In the genomic region with DNA sequence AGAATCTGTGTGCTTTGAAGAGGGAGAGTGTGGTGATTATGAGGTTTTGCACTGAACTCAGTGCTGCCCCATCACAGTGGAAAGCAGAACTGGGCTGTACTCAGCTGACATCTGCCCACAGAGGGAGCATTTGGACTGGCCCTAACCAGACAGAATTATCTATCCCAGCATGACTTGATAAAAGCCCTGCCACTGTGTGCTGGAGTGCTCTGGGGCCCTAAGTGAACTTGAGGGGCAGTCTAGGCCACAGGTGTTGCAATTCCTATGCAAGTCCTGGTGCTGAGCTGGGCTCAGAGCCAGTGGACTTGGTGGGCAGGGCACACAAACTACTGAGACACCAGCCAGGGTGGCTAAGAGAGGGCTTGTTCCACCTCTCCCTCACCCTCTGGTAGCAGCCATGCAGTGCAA, we compare ENCODE assay signal across 1 cellular context.
TF ChIP-seq lines count a peak whose summit lies in the region.

No MANE protein-coding gene starts in this region.

TF ChIP-seq in HepG2, 621 proteins besides CTCF, POLR2A, EP300 and RAD21 (continued from another document):
- TF ChIP-seq, protein P1, sequence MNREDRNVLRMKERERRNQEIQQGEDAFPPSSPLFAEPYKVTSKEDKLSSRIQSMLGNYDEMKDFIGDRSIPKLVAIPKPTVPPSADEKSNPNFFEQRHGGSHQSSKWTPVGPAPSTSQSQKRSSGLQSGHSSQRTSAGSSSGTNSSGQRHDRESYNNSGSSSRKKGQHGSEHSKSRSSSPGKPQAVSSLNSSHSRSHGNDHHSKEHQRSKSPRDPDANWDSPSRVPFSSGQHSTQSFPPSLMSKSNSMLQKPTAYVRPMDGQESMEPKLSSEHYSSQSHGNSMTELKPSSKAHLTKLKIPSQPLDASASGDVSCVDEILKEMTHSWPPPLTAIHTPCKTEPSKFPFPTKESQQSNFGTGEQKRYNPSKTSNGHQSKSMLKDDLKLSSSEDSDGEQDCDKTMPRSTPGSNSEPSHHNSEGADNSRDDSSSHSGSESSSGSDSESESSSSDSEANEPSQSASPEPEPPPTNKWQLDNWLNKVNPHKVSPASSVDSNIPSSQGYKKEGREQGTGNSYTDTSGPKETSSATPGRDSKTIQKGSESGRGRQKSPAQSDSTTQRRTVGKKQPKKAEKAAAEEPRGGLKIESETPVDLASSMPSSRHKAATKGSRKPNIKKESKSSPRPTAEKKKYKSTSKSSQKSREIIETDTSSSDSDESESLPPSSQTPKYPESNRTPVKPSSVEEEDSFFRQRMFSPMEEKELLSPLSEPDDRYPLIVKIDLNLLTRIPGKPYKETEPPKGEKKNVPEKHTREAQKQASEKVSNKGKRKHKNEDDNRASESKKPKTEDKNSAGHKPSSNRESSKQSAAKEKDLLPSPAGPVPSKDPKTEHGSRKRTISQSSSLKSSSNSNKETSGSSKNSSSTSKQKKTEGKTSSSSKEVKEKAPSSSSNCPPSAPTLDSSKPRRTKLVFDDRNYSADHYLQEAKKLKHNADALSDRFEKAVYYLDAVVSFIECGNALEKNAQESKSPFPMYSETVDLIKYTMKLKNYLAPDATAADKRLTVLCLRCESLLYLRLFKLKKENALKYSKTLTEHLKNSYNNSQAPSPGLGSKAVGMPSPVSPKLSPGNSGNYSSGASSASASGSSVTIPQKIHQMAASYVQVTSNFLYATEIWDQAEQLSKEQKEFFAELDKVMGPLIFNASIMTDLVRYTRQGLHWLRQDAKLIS (CRISPR knock-in tag; IDR thresholded peaks at IDR 0.05): no peak
- TF ChIP-seq CEBPG (CRISPR knock-in tag; IDR thresholded peaks at IDR 0.05) (peak; percentile 64), ZNF788 (CRISPR knock-in tag; IDR thresholded peaks at IDR 0.05; ENCODE audit: borderline replicate concordance) (no peak), FOXC1 (CRISPR knock-in tag; IDR thresholded peaks at IDR 0.05; ENCODE audit: borderline replicate concordance) (no peak), ZNF614 (CRISPR knock-in tag; IDR thresholded peaks at IDR 0.05; ENCODE audit: borderline replicate concordance) (no peak), SKI (IDR thresholded peaks at IDR 0.05; ENCODE audit: partially characterized antibody) (peak; percentile 21), NR3C1 (CRISPR knock-in tag; IDR thresholded peaks at IDR 0.05) (no peak), HMG20A (CRISPR knock-in tag; IDR thresholded peaks at IDR 0.05; ENCODE audit: borderline replicate concordance) (peak; percentile 11; the same call in 1 of the 2 replicates), EED (CRISPR knock-in tag; IDR thresholded peaks at IDR 0.05) (no peak), ZNF460 (CRISPR knock-in tag; IDR thresholded peaks at IDR 0.05; ENCODE audit: borderline replicate concordance) (no peak), MLX (CRISPR knock-in tag; IDR thresholded peaks at IDR 0.05) (no peak), HNF4A (CRISPR knock-in tag; IDR thresholded peaks at IDR 0.05) (peak; percentile 33; the same call in 1 of the 2 replicates), XRCC5 (optimal IDR thresholded peaks at IDR 0.05; ENCODE audit: low read length) (peak; percentile 22), STAT6 (CRISPR knock-in tag; IDR thresholded peaks at IDR 0.05; ENCODE audit: borderline replicate concordance) (no peak), SMYD3 (CRISPR knock-in tag; IDR thresholded peaks at IDR 0.05) (no peak)
- TF ChIP-seq, protein P2, sequence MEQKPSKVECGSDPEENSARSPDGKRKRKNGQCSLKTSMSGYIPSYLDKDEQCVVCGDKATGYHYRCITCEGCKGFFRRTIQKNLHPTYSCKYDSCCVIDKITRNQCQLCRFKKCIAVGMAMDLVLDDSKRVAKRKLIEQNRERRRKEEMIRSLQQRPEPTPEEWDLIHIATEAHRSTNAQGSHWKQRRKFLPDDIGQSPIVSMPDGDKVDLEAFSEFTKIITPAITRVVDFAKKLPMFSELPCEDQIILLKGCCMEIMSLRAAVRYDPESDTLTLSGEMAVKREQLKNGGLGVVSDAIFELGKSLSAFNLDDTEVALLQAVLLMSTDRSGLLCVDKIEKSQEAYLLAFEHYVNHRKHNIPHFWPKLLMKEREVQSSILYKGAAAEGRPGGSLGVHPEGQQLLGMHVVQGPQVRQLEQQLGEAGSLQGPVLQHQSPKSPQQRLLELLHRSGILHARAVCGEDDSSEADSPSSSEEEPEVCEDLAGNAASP (CRISPR knock-in tag; IDR thresholded peaks at IDR 0.05; ENCODE audit: borderline replicate concordance): peak; percentile 52; the same call in 1 of the 2 replicates
- TF ChIP-seq, protein P3, sequence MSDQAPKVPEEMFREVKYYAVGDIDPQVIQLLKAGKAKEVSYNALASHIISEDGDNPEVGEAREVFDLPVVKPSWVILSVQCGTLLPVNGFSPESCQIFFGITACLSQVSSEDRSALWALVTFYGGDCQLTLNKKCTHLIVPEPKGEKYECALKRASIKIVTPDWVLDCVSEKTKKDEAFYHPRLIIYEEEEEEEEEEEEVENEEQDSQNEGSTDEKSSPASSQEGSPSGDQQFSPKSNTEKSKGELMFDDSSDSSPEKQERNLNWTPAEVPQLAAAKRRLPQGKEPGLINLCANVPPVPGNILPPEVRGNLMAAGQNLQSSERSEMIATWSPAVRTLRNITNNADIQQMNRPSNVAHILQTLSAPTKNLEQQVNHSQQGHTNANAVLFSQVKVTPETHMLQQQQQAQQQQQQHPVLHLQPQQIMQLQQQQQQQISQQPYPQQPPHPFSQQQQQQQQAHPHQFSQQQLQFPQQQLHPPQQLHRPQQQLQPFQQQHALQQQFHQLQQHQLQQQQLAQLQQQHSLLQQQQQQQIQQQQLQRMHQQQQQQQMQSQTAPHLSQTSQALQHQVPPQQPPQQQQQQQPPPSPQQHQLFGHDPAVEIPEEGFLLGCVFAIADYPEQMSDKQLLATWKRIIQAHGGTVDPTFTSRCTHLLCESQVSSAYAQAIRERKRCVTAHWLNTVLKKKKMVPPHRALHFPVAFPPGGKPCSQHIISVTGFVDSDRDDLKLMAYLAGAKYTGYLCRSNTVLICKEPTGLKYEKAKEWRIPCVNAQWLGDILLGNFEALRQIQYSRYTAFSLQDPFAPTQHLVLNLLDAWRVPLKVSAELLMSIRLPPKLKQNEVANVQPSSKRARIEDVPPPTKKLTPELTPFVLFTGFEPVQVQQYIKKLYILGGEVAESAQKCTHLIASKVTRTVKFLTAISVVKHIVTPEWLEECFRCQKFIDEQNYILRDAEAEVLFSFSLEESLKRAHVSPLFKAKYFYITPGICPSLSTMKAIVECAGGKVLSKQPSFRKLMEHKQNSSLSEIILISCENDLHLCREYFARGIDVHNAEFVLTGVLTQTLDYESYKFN (CRISPR knock-in tag; conservative IDR thresholded peaks at IDR 0.05): 0 out of 2 replicates have a peak, but pooled peaks have one; percentile 33
- TF ChIP-seq, protein P4, sequence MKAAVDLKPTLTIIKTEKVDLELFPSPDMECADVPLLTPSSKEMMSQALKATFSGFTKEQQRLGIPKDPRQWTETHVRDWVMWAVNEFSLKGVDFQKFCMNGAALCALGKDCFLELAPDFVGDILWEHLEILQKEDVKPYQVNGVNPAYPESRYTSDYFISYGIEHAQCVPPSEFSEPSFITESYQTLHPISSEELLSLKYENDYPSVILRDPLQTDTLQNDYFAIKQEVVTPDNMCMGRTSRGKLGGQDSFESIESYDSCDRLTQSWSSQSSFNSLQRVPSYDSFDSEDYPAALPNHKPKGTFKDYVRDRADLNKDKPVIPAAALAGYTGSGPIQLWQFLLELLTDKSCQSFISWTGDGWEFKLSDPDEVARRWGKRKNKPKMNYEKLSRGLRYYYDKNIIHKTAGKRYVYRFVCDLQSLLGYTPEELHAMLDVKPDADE (CRISPR knock-in tag; IDR thresholded peaks at IDR 0.05): no peak
